ENCODE assay signal across 12 cellular contexts in genomic region chr16:50821586-50821985, GRCh38.
DNase-seq lines count a peak whose midpoint lies in the region; ATAC-seq and TF ChIP-seq lines count a peak whose summit lies in the region.
"Had no signal": no experiment of that assay in that cellular context is flagged by ENCODE, and none has a peak within 500 bp of the region (broad histone marks: within the 10 kb centered on the region; RNA-seq: fewer than 3 reads in every experiment).

No MANE protein-coding gene starts in this region.

- H3K27me3 ChIP-seq in brain microvascular endothelial cell (replicated peaks) = no peaks in the 10 kb centered on the region
- H3K27me3 ChIP-seq: SJCRH30 had no signal

- H3K4me3 Mint-ChIP-seq in osteocyte (ENCODE audit: unreplicated experiment) = no peak overlapping the region
- H3K4me3 Mint-ChIP-seq in activated T-cell treated with anti-CD3 and anti-CD28 coated beads, Interleukin-2, amount 50 U/mL, for 72 hours = no peak overlapping the region

- peak; percentile 30 for TF ChIP-seq RAD21 in Ishikawa (IDR thresholded peaks at IDR 0.05; ENCODE audit: low read depth)

- H3K4me1 Mint-ChIP-seq in osteocyte (ENCODE audit: unreplicated experiment) = no peaks in the 10 kb centered on the region
- no peaks in the 10 kb centered on the region for H3K4me1 Mint-ChIP-seq in activated T-cell treated with anti-CD3 and anti-CD28 coated beads, Interleukin-2, amount 50 U/mL, for 72 hours (ENCODE audit: low read depth)

- in situ Hi-C loops in brain microvascular endothelial cell (cut with HindIII; ENCODE audit: low pct_ligation_motif_present, low sequenced_read_pairs) = no loop called here

- no peak overlapping the region for H3K4me3 ChIP-seq in brain microvascular endothelial cell (ENCODE audit: low read depth, low read length)
- H3K4me3 ChIP-seq: mucosa of descending colon, SJCRH30 had no signal

- no peak overlapping the region for H3K27ac Mint-ChIP-seq in osteocyte (ENCODE audit: unreplicated experiment)
- no peak overlapping the region for H3K27ac Mint-ChIP-seq in activated T-cell treated with anti-CD3 and anti-CD28 coated beads, Interleukin-2, amount 50 U/mL, for 72 hours

- no peaks in the 10 kb centered on the region for H3K36me3 ChIP-seq in brain microvascular endothelial cell (replicated peaks)
- H3K36me3 ChIP-seq: SJCRH30 had no signal

- no peaks in the 10 kb centered on the region for H3K27me3 Mint-ChIP-seq in osteocyte (ENCODE audit: unreplicated experiment)
- H3K27me3 Mint-ChIP-seq in activated T-cell treated with anti-CD3 and anti-CD28 coated beads, Interleukin-2, amount 50 U/mL, for 72 hours (ENCODE audit: low read depth) = peaks cover 8% of the 10 kb centered on the region

- no peak for TF ChIP-seq EP300 in Ishikawa (IDR thresholded peaks at IDR 0.05; ENCODE audit: borderline replicate concordance)

- DNase-seq in NCI-H2171 treated with DMSO at 0.1 percent for 48 hours (lab: John Stamatoyannopoulos, UW) (peak; percentile 53), NCI-H2171 (lab: John Stamatoyannopoulos, UW) (no peak), brain microvascular endothelial cell (no peak), osteocyte (ENCODE audit: extremely low spot score, unreplicated experiment) (peak; percentile 48), T-helper 2 cell (no peak), NCI-H748 treated with DMSO at 0.1 percent for 48 hours (lab: John Stamatoyannopoulos, UW) (no peak)
- DNase-seq in activated T-cell treated with anti-CD3 and anti-CD28 coated beads, Interleukin-2, amount 50 U/mL, for 72 hours = no peak
- DNase-seq: activated gamma-delta T cell treated with Interleukin-2 at 50 U/mL for 16 hours; effector CD8-positive, alpha-beta T cell; mucosa of descending colon had no signal

- no peak for ATAC-seq in activated T-cell treated with anti-CD3 and anti-CD28 coated beads, Interleukin-2, amount 50 U/mL, for 72 hours (replicated peaks in 1 of 2)
- ATAC-seq: mucosa of descending colon had no signal

- no peaks in the 10 kb centered on the region for H3K9me3 Mint-ChIP-seq in osteocyte (ENCODE audit: unreplicated experiment)
- no peaks in the 10 kb centered on the region for H3K9me3 Mint-ChIP-seq in activated T-cell treated with anti-CD3 and anti-CD28 coated beads, Interleukin-2, amount 50 U/mL, for 72 hours

- peak; percentile 44 for TF ChIP-seq CTCF in brain microvascular endothelial cell (IDR thresholded peaks at IDR 0.05; ENCODE audit: low read depth, low read length, missing control alignments)
- TF ChIP-seq CTCF in osteocyte (IDR thresholded peaks at IDR 0.05) = no peak

- H3K36me3 Mint-ChIP-seq in osteocyte (ENCODE audit: unreplicated experiment) = no peaks in the 10 kb centered on the region
- no peaks in the 10 kb centered on the region for H3K36me3 Mint-ChIP-seq in activated T-cell treated with anti-CD3 and anti-CD28 coated beads, Interleukin-2, amount 50 U/mL, for 72 hours (ENCODE audit: insufficient read depth in 2 of 2)

- no peak overlapping the region for H3K27ac ChIP-seq in brain microvascular endothelial cell
- H3K27ac ChIP-seq: SJCRH30 had no signal

TF ChIP-seq in Ishikawa, 13 proteins besides CTCF, POLR2A, EP300 and RAD21:
- TF ChIP-seq EGR1 (IDR thresholded peaks at IDR 0.05) (no peak), TCF12 (IDR thresholded peaks at IDR 0.05; ENCODE audit: low read depth) (no peak), ZBTB7A (IDR thresholded peaks at IDR 0.05; ENCODE audit: low read depth) (no peak), NFIC (IDR thresholded peaks at IDR 0.05) (no peak), YY1 (IDR thresholded peaks at IDR 0.05; ENCODE audit: low read depth) (no peak), FOXM1 (IDR thresholded peaks at IDR 0.05; ENCODE audit: borderline replicate concordance, low read depth) (no peak), REST (IDR thresholded peaks at IDR 0.05; ENCODE audit: low read depth) (no peak), TAF1 (IDR thresholded peaks at IDR 0.05; ENCODE audit: low read depth) (no peak), TEAD4 (IDR thresholded peaks at IDR 0.05) (no peak), CREB1 (IDR thresholded peaks at IDR 0.05; ENCODE audit: low read depth) (no peak), CEBPB (IDR thresholded peaks at IDR 0.05) (no peak)
- TF ChIP-seq, protein P1, sequence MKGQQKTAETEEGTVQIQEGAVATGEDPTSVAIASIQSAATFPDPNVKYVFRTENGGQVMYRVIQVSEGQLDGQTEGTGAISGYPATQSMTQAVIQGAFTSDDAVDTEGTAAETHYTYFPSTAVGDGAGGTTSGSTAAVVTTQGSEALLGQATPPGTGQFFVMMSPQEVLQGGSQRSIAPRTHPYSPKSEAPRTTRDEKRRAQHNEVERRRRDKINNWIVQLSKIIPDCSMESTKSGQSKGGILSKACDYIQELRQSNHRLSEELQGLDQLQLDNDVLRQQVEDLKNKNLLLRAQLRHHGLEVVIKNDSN (IDR thresholded peaks at IDR 0.05) = no peak
- TF ChIP-seq, protein P2, sequence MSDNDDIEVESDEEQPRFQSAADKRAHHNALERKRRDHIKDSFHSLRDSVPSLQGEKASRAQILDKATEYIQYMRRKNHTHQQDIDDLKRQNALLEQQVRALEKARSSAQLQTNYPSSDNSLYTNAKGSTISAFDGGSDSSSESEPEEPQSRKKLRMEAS (IDR thresholded peaks at IDR 0.05) = no peak

Comparison
In these comparisons a context has a peak if more than half of its experiments do, and no peak if none do; other contexts are left out.
1. DNase-seq: peak in NCI-H2171 treated with DMSO at 0.1 percent for 48 hours (single experiment) and osteocyte (single experiment); none in NCI-H2171 (single experiment), brain microvascular endothelial cell (single experiment), T-helper 2 cell (0 of 5), NCI-H748 treated with DMSO at 0.1 percent for 48 hours (single experiment) and activated T-cell treated with anti-CD3 and anti-CD28 coated beads, Interleukin-2, amount 50 U/mL, for 72 hours (0 of 2).